8 cellular contexts compared by ENCODE assay signal in genomic region chr14:31456841-31457664, GRCh38. TPM values are rescaled to one million over a fixed set of nuclear protein-coding genes. Genes with fewer than 3 reads are reported as not detected.
A peak's percentile ranks its signal among the peaks of the same experiment; 100 is the strongest.
DNase-seq lines count a peak whose midpoint lies in the region; ATAC-seq and TF ChIP-seq lines count a peak whose summit lies in the region.

Gene DTD2 (minus strand): TSS chr14:31457506. CDS start chr14:31457393, 113 bp downstream.

- POLR2A ChIA-PET in BJ (lab: Charles Lee) = interaction anchor here (0.5 to 1.0 kb wide), 4 partner anchors 9 to 778 kb away, joined by 3 to 4 read pairs (median 3); no protein-coding TSS in a partner anchor

- peak within 1 kb of the TSS; percentile 92 for H3K27ac ChIP-seq in colonic mucosa

- H3K27me3 ChIP-seq in BJ (ENCODE audit: control insufficient read depth, insufficient read depth, low read length) = no peaks in the 10 kb centered on the region
- H3K27me3 ChIP-seq in colonic mucosa = no peaks in the 10 kb centered on the region

- intact Hi-C loops in activated CD4-positive, alpha-beta T cell treated with anti-CD3 and anti-CD28 coated beads, Interleukin-2, amount 10 ng/mL, durations not matched to agents 24 days and 14 days (cut with micrococcal nuclease) = loop anchor here (1.0 to 5.0 kb wide), 9 partner anchors 37 to 898 kb away; partner anchors contain the start of genes G2E3, HEATR5A, SCFD1 and STRN3
- intact Hi-C loops in colonic mucosa (cut with DNase I) (loop anchor here (5.0 kb wide), 1 partner anchor 35 kb away; the partner anchor contains the start of gene HEATR5A), left colon (cut with DNase I, micrococcal nuclease) (no loop called here)

- H3K4me3 ChIP-seq in BJ (ENCODE audit: low read depth, low read length) (peak within 1 kb of the TSS; percentile 66), colonic mucosa (peak within 1 kb of the TSS; percentile 76)

- H3K27ac Mint-ChIP-seq in activated CD4-positive, alpha-beta T cell treated with anti-CD3 and anti-CD28 coated beads, Interleukin-2, amount 10 ng/mL, durations not matched to agents 24 days and 14 days = peak within 1 kb of the TSS; percentile 98

- H3K27me3 Mint-ChIP-seq in activated CD4-positive, alpha-beta T cell treated with anti-CD3 and anti-CD28 coated beads, Interleukin-2, amount 10 ng/mL, durations not matched to agents 24 days and 14 days = peaks cover 4% of the 10 kb centered on the region

- ATAC-seq in HG03460 (IDR thresholded peaks at IDR 0.05; ENCODE audit: unreplicated experiment) = peak; percentile 99
- ATAC-seq in left colon = peak; percentile 98

- H3K9me3 ChIP-seq in colonic mucosa = no peaks in the 10 kb centered on the region

- no peaks in the 10 kb centered on the region for H3K9me3 Mint-ChIP-seq in activated CD4-positive, alpha-beta T cell treated with anti-CD3 and anti-CD28 coated beads, Interleukin-2, amount 10 ng/mL, durations not matched to agents 24 days and 14 days

- H3K36me3 ChIP-seq in BJ (ENCODE audit: control insufficient read depth, insufficient read depth, low read length) (no peaks in the 10 kb centered on the region; the same call in 1 of the 2 replicates), colonic mucosa (no peaks in the 10 kb centered on the region)

- peaks cover 24% of the 10 kb centered on the region for H3K4me1 Mint-ChIP-seq in activated CD4-positive, alpha-beta T cell treated with anti-CD3 and anti-CD28 coated beads, Interleukin-2, amount 10 ng/mL, durations not matched to agents 24 days and 14 days

- H3K4me3 Mint-ChIP-seq in activated CD4-positive, alpha-beta T cell treated with anti-CD3 and anti-CD28 coated beads, Interleukin-2, amount 10 ng/mL, durations not matched to agents 24 days and 14 days = peak within 1 kb of the TSS; percentile 95

- DNase-seq in BJ (ENCODE audit: low read depth) = peak; percentile 66
- DNase-seq in GM19240 (ENCODE audit: insufficient read length, low spot score) = peak; percentile 77
- DNase-seq in NCI-H524 treated with DMSO at 0.1 percent for 48 hours (lab: John Stamatoyannopoulos, UW) = peak; percentile 89
- DNase-seq in activated CD4-positive, alpha-beta T cell treated with anti-CD3 and anti-CD28 coated beads, Interleukin-2, amount 10 ng/mL, durations not matched to agents 24 days and 14 days = peak; percentile 97
- peak; percentile 95 for DNase-seq in colonic mucosa
- peak; percentile 93 to 95 for DNase-seq in left colon
- DNase-seq in stimulated activated CD4-positive, alpha-beta T cell treated with anti-CD3 and anti-CD28 coated beads, Interleukin-1b, Interleukin-23, amount 100 ng/mL, for 48 hours = peak; percentile 90

- H3K4me1 ChIP-seq in colonic mucosa = no peaks in the 10 kb centered on the region

- H3K9ac ChIP-seq in colonic mucosa (ENCODE audit: low read depth in 2 of 2, low read length in 2 of 2) = peak within 1 kb of the TSS; percentile 87 to 98

- TF ChIP-seq CTCF in BJ (IDR thresholded peaks at IDR 0.05; ENCODE audit: insufficient read depth, low read depth, low read length) (no peak), colonic mucosa (IDR thresholded peaks at IDR 0.05) (no peak)

- H3K36me3 Mint-ChIP-seq in activated CD4-positive, alpha-beta T cell treated with anti-CD3 and anti-CD28 coated beads, Interleukin-2, amount 10 ng/mL, durations not matched to agents 24 days and 14 days (ENCODE audit: low read depth) = peaks cover 6% of the 10 kb centered on the region

- CTCF ChIA-PET in BJ (lab: Yijun Ruan, JAX) = interaction anchor here (1.1 to 1.2 kb wide), 4 partner anchors 9 to 1068 kb away, joined by 3 to 5 read pairs (median 3); partner anchors contain the start of gene HECTD1

RNA-seq across cellular contexts. Expression of gene DTD2, which starts in this region (rescaled TPM):
- polyA plus RNA-seq in BJ (2011; rRNA removed) = 16.4 and 20.3 TPM in 2 replicates
- 7.3 and 8.4 TPM in 2 replicates for polyA minus RNA-seq in BJ (2011; rRNA and poly(A)+ RNA removed)
- 30.8 and 32.2 TPM in 2 replicates for total RNA-seq in activated CD4-positive, alpha-beta T cell treated with anti-CD3 and anti-CD28 coated beads, Interleukin-2, amount 10 ng/mL, durations not matched to agents 24 days and 14 days
- 10 to 100 TPM; 13.7 to 16.2 TPM for total RNA-seq in colonic mucosa
- total RNA-seq in left colon = 10 to 100 TPM; 11.8 to 14.6 TPM

Comparison
In these comparisons a context has a peak if more than half of its experiments do, and no peak if none do; other contexts are left out.
1. Peak in every context shown above with its lines: DNase-seq, ATAC-seq, H3K4me3 ChIP-seq and H3K27ac ChIP-seq.
2. intact Hi-C loops: an anchor here in activated CD4-positive, alpha-beta T cell treated with anti-CD3 and anti-CD28 coated beads, Interleukin-2, amount 10 ng/mL, durations not matched to agents 24 days and 14 days (1.0 to 5.0 kb wide) and colonic mucosa (5.0 kb wide); none called in left colon.